In the genomic region with DNA sequence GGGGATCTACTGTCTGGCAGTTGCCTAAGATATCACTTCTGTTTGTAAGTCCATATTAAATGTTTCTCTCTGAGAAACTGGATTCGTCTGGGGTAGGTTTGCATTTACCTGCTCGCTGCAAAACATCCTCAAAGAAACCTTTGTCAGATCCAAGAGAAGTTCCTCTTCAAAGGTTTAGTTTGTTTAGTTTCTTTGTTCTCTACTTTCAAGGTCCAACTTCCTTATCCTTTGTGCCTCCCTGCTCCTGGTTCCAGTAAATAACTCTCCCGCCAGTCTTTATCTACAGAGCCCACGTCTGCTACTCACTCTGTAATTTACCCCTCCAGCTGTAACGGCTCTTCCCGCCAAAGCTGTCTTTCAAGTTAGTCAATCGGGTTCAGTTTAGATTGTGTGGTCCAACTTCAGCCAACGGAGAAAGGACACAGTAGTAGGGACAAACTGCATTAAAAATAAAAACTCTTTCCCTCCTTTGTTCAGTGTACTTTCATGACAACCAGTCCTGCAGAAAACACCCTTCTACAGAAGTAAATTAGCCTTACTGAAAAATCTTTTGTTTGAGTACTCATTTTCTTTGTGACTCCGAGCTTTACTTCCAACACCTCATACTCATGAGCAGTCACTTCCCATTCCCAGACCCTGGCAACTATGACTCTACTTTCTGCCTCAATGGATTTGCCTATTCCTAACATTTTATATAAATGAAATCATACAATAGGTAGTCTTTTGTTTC, we compare ENCODE assay signal across 15 cellular contexts. TPM values are rescaled to one million over a fixed set of nuclear protein-coding genes. Genes with fewer than 3 reads are reported as not detected.
DNase-seq lines count a peak whose midpoint lies in the region; ATAC-seq, FAIRE-seq and TF ChIP-seq lines count a peak whose summit lies in the region.
"Had no signal": no experiment of that assay in that cellular context is flagged by ENCODE, and none has a peak within 500 bp of the region (broad histone marks: within the 10 kb centered on the region; RNA-seq: fewer than 3 reads in every experiment).

No MANE protein-coding gene starts in this region.

- DNase-seq in ELF-1 (ENCODE audit: low read depth, low spot score) (peak; percentile 75), NCI-H526 treated with DMSO at 0.1 percent for 48 hours (lab: John Stamatoyannopoulos, UW) (peak; percentile 92), brain microvascular endothelial cell (no peak), GM12891 (ENCODE audit: insufficient read length, low spot score) (no peak), NCI-H1417 (lab: John Stamatoyannopoulos, UW) (no peak)
- DNase-seq in activated CD4-positive, alpha-beta T cell treated with anti-CD3 and anti-CD28 coated beads, Interleukin-2, amount 10 ng/mL, durations not matched to agents 24 days and 14 days, result no peak
- DNase-seq: activated naive CD8-positive, alpha-beta T cell treated with anti-CD3 and anti-CD28 coated beads, Interleukin-2, amount 10 ng/mL, durations not matched to agents 7 days and 5 days; kidney; MV-4-11; NCI-H2171 treated with DMSO at 0.1 percent for 48 hours; stimulated activated CD8-positive, alpha-beta memory T cell treated with anti-CD3 and anti-CD28 coated beads, Interleukin-4, amount 100 ng/mL, for 48 hours had no signal

- no peaks in the 10 kb centered on the region for H3K4me1 Mint-ChIP-seq in activated CD4-positive, alpha-beta T cell treated with anti-CD3 and anti-CD28 coated beads, Interleukin-2, amount 10 ng/mL, durations not matched to agents 24 days and 14 days
- H3K4me1 Mint-ChIP-seq: activated naive CD8-positive, alpha-beta T cell treated with anti-CD3 and anti-CD28 coated beads, Interleukin-2, amount 10 ng/mL, durations not matched to agents 7 days and 5 days; central memory CD8-positive, alpha-beta T cell had no signal

- in situ Hi-C loops in brain microvascular endothelial cell (cut with HindIII; ENCODE audit: low pct_ligation_motif_present, low sequenced_read_pairs), result no loop called here

- peaks cover 0 to 5% of the 10 kb centered on the region in 2 donors for H3K9me3 ChIP-seq in muscle layer of duodenum (ENCODE audit: control insufficient read depth in 1 of 2, low read length in 2 of 2)

- no peaks in the 10 kb centered on the region for H3K36me3 Mint-ChIP-seq in activated CD4-positive, alpha-beta T cell treated with anti-CD3 and anti-CD28 coated beads, Interleukin-2, amount 10 ng/mL, durations not matched to agents 24 days and 14 days (ENCODE audit: low read depth)
- H3K36me3 Mint-ChIP-seq: activated naive CD8-positive, alpha-beta T cell treated with anti-CD3 and anti-CD28 coated beads, Interleukin-2, amount 10 ng/mL, durations not matched to agents 7 days and 5 days had no signal

- no peak overlapping the region for H3K4me3 Mint-ChIP-seq in activated CD4-positive, alpha-beta T cell treated with anti-CD3 and anti-CD28 coated beads, Interleukin-2, amount 10 ng/mL, durations not matched to agents 24 days and 14 days
- H3K4me3 Mint-ChIP-seq: activated naive CD8-positive, alpha-beta T cell treated with anti-CD3 and anti-CD28 coated beads, Interleukin-2, amount 10 ng/mL, durations not matched to agents 7 days and 5 days; central memory CD8-positive, alpha-beta T cell had no signal

- TF ChIP-seq POLR2A in GM12891 (IDR thresholded peaks at IDR 0.05; ENCODE audit: low read depth, low read length), result no peak

- H3K27ac ChIP-seq in brain microvascular endothelial cell, result peak overlapping the region; percentile 92
- peak overlapping the region; percentile 11 for H3K27ac ChIP-seq in muscle layer of duodenum (ENCODE audit: low read length)
- H3K27ac ChIP-seq: tibial nerve had no signal

- no peaks in the 10 kb centered on the region for H3K4me1 ChIP-seq in muscle layer of duodenum (ENCODE audit: control insufficient read depth in 1 of 2, insufficient read depth in 2 of 2, low read length in 2 of 2)
- H3K4me1 ChIP-seq: tibial nerve had no signal

- no peaks in the 10 kb centered on the region for H3K36me3 ChIP-seq in brain microvascular endothelial cell (replicated peaks)
- no peaks in the 10 kb centered on the region for H3K36me3 ChIP-seq in muscle layer of duodenum (ENCODE audit: control insufficient read depth in 1 of 2, insufficient read depth in 2 of 2, low read length in 2 of 2)

- H3K9me3 Mint-ChIP-seq in activated CD4-positive, alpha-beta T cell treated with anti-CD3 and anti-CD28 coated beads, Interleukin-2, amount 10 ng/mL, durations not matched to agents 24 days and 14 days, result peaks cover 9% of the 10 kb centered on the region

- H3K27me3 ChIP-seq in brain microvascular endothelial cell (replicated peaks) (no peaks in the 10 kb centered on the region), muscle layer of duodenum (ENCODE audit: low read depth, low read length) (no peaks in the 10 kb centered on the region)
- H3K27me3 ChIP-seq: tibial nerve had no signal

- H3K27ac Mint-ChIP-seq in activated CD4-positive, alpha-beta T cell treated with anti-CD3 and anti-CD28 coated beads, Interleukin-2, amount 10 ng/mL, durations not matched to agents 24 days and 14 days, result no peak overlapping the region
- H3K27ac Mint-ChIP-seq: activated naive CD8-positive, alpha-beta T cell treated with anti-CD3 and anti-CD28 coated beads, Interleukin-2, amount 10 ng/mL, durations not matched to agents 7 days and 5 days had no signal

- no peak for FAIRE-seq in GM12891 (lab: Jason Lieb, UNC)
- FAIRE-seq: kidney had no signal

- TF ChIP-seq CTCF in brain microvascular endothelial cell (IDR thresholded peaks at IDR 0.05; ENCODE audit: low read depth, low read length, missing control alignments), result no peak

- intact Hi-C loops in activated CD4-positive, alpha-beta T cell treated with anti-CD3 and anti-CD28 coated beads, Interleukin-2, amount 10 ng/mL, durations not matched to agents 24 days and 14 days (cut with micrococcal nuclease), result no loop called here

- H3K4me3 ChIP-seq in brain microvascular endothelial cell (ENCODE audit: low read depth, low read length), result no peak overlapping the region
- H3K4me3 ChIP-seq in muscle layer of duodenum (ENCODE audit: low read depth in 1 of 2, low read length in 2 of 2), result no peak overlapping the region
- H3K4me3 ChIP-seq: tibial nerve had no signal

- ATAC-seq in HG02571 (IDR thresholded peaks at IDR 0.05; ENCODE audit: unreplicated experiment), result no peak

- H3K27me3 Mint-ChIP-seq in activated CD4-positive, alpha-beta T cell treated with anti-CD3 and anti-CD28 coated beads, Interleukin-2, amount 10 ng/mL, durations not matched to agents 24 days and 14 days, result peaks cover 14% of the 10 kb centered on the region

TF ChIP-seq in GM12891, 5 proteins besides CTCF, POLR2A, EP300 and RAD21:
- TF ChIP-seq SPI1 (IDR thresholded peaks at IDR 0.05; ENCODE audit: low read depth, low read length) (no peak), PAX5 (IDR thresholded peaks at IDR 0.05; ENCODE audit: insufficient read depth, low read length, severe bottlenecking) (no peak), TAF1 (IDR thresholded peaks at IDR 0.05; ENCODE audit: low read depth, low read length) (no peak), POLR2AphosphoS5 (IDR thresholded peaks at IDR 0.05; ENCODE audit: low read depth, low read length) (no peak), POU2F2 (IDR thresholded peaks at IDR 0.05; ENCODE audit: low read depth, low read length) (no peak)

RNA-seq across cellular contexts. Expression of a gene that starts 41.0 kb away (rescaled TPM):
- 1.2 and 2.6 TPM in 2 replicates for total RNA-seq in activated CD4-positive, alpha-beta T cell treated with anti-CD3 and anti-CD28 coated beads, Interleukin-2, amount 10 ng/mL, durations not matched to agents 24 days and 14 days
- 0.23 TPM for polyA plus RNA-seq in GM12891 (2012; ENCODE audit: low read depth, missing spikeins)

Comparison
In these comparisons a context has a peak if more than half of its experiments do, and no peak if none do; other contexts are left out.
1. DNase-seq: peak in ELF-1 (single experiment) and NCI-H526 treated with DMSO at 0.1 percent for 48 hours (single experiment); none in brain microvascular endothelial cell (single experiment), activated CD4-positive, alpha-beta T cell treated with anti-CD3 and anti-CD28 coated beads, Interleukin-2, amount 10 ng/mL, durations not matched to agents 24 days and 14 days (single experiment), GM12891 (single experiment) and NCI-H1417 (0 of 3).